Comparison of ENCODE assay signal across 1 cellular context in genomic region chr15:40093224-40093842, GRCh38.
TF ChIP-seq lines count a peak whose summit lies in the region.

No MANE protein-coding gene starts in this region.

TF ChIP-seq in H1, 55 proteins besides CTCF, POLR2A, EP300 and RAD21:
- TF ChIP-seq BACH1 (IDR thresholded peaks at IDR 0.05; ENCODE audit: low read length) = no peak
- TF ChIP-seq EGR1 (IDR thresholded peaks at IDR 0.05; ENCODE audit: borderline replicate concordance, low read depth, low read length) = no peak
- no peak for TF ChIP-seq ATF2 (IDR thresholded peaks at IDR 0.05; ENCODE audit: low read length)
- TF ChIP-seq HDAC6 (IDR thresholded peaks at IDR 0.05; ENCODE audit: low read depth, low read length) = no peak
